ENCODE assay signal across 14 cellular contexts in genomic region chr20:53942973-53943372, GRCh38.
DNase-seq lines count a peak whose midpoint lies in the region; ATAC-seq, FAIRE-seq and TF ChIP-seq lines count a peak whose summit lies in the region.
"Had no signal": no experiment of that assay in that cellular context is flagged by ENCODE, and none has a peak within 500 bp of the region (broad histone marks: within the 10 kb centered on the region; RNA-seq: fewer than 3 reads in every experiment).

No MANE protein-coding gene starts in this region.

- H3K9ac ChIP-seq in HCT116 (ENCODE audit: low read length), result no peak overlapping the region
- no peak overlapping the region for H3K9ac ChIP-seq in HepG2 (ENCODE audit: insufficient read depth, low read depth, low read length)

- H3K9me2 ChIP-seq in HCT116 (ENCODE audit: insufficient read depth), result no peaks in the 10 kb centered on the region

- H3K4me3 Mint-ChIP-seq in WTC11, result no peak overlapping the region

- no peaks in the 10 kb centered on the region for H3K27me3 Mint-ChIP-seq in WTC11 (ENCODE audit: low read depth)

- H3K4me2 ChIP-seq in A549 (peak overlapping the region; percentile 17; the same call in 2 of the 3 replicates), HCT116 (ENCODE audit: low read length) (no peak overlapping the region), HepG2 (ENCODE audit: low read depth, low read length) (peak overlapping the region; percentile 57)

- H3K27me3 ChIP-seq in HCT116 (ENCODE audit: insufficient read depth, low read length) (no peaks in the 10 kb centered on the region), HepG2 (ENCODE audit: control insufficient read depth in 1 of 2, insufficient read depth in 2 of 2, low read length in 2 of 2) (no peaks in the 10 kb centered on the region), small intestine (ENCODE audit: control insufficient read depth in 2 of 2, insufficient read depth in 2 of 2, low read length in 2 of 2) (no peaks in the 10 kb centered on the region), gastrocnemius medialis (no peaks in the 10 kb centered on the region)
- H3K27me3 ChIP-seq: SJCRH30 had no signal

- H3K4me3 ChIP-seq in A549 (no peak overlapping the region), HCT116 (replicated peaks in 1 of 2; ENCODE audit: low read depth in 1 of 2, low read length in 2 of 2) (no peak overlapping the region), HepG2 (replicated peaks in 1 of 3; ENCODE audit: insufficient read depth in 1 of 3, low read depth in 2 of 3, low read length in 3 of 3) (no peak overlapping the region; a peak in 1 of 6 replicates), small intestine (ENCODE audit: low read depth in 1 of 2, low read length in 2 of 2) (no peak overlapping the region), gastrocnemius medialis (no peak overlapping the region)
- H3K4me3 ChIP-seq: SJCRH30 had no signal

- FAIRE-seq in A549 (lab: Jason Lieb, UNC) (no peak), HepG2 (lab: Jason Lieb, UNC) (no peak), small intestine (lab: Jason Lieb, UNC) (no peak)
- FAIRE-seq: GM12892 had no signal

- in situ Hi-C loops in HepG2 (cut with HindIII; ENCODE audit: extremely low pct_ligation_motif_present, low pct_unique_long_range_greater_than_20kb), result loop anchor here (5.0 kb wide), 3 partner anchors 254 to 531 kb away; no protein-coding TSS in a partner anchor
- in situ Hi-C loops in gastrocnemius medialis (cut with MboI; ENCODE audit: low sequenced_read_pairs in 4 of 4), result loop anchor here in 3 of 4 donors (5.0 to 10.0 kb wide), 3 partner anchors 122 to 368 kb away; no protein-coding TSS in a partner anchor

- TF ChIP-seq RAD21 in A549 (conservative IDR thresholded peaks at IDR 0.05 in 1 of 2, IDR thresholded peaks at IDR 0.05 in 1 of 2) (no peak), HCT116 (IDR thresholded peaks at IDR 0.05; ENCODE audit: low read depth) (no peak), HepG2 (CRISPR knock-in tag; IDR thresholded peaks at IDR 0.05) (no peak)

- TF ChIP-seq POLR2A in A549 (IDR thresholded peaks at IDR 0.05; ENCODE audit: low read length) (no peak), HCT116 (IDR thresholded peaks at IDR 0.05; ENCODE audit: borderline replicate concordance, extremely low read depth, insufficient read depth, insufficient read length) (no peak), HepG2 (IDR thresholded peaks at IDR 0.05; ENCODE audit: insufficient read depth in 1 of 2, low read depth in 2 of 2, low read length in 2 of 2) (no peak), gastrocnemius medialis (IDR thresholded peaks at IDR 0.05) (no peak)

- TF ChIP-seq EP300 in A549 (IDR thresholded peaks at IDR 0.05) (no peak), HepG2 (IDR thresholded peaks at IDR 0.05; ENCODE audit: low read depth in 2 of 2, low read length in 2 of 2) (peak; percentile 52 to 68; a peak in 3 of 4 replicates), HepG2 (CRISPR knock-in tag; IDR thresholded peaks at IDR 0.05; ENCODE audit: borderline replicate concordance) (no peak)

- TF ChIP-seq CTCF in A549 (IDR thresholded peaks at IDR 0.05), result no peak
- TF ChIP-seq CTCF in HCT116 (IDR thresholded peaks at IDR 0.05 in 2 of 3, conservative IDR thresholded peaks at IDR 0.05 in 1 of 3; ENCODE audit: borderline replicate concordance in 1 of 3, insufficient read depth in 1 of 3, low read depth in 2 of 3, low read length in 2 of 3), result no peak
- TF ChIP-seq CTCF in WTC11 (IDR thresholded peaks at IDR 0.05), result no peak
- TF ChIP-seq CTCF in HepG2 (CRISPR knock-in tag; IDR thresholded peaks at IDR 0.05), result peak; percentile 11; the same call in 1 of the 2 replicates
- TF ChIP-seq CTCF in gastrocnemius medialis (IDR thresholded peaks at IDR 0.05 in 4 of 5, conservative IDR thresholded peaks at IDR 0.05 in 1 of 5), result no peak

- no TSS peak for BruUV-seq in HCT116 (replicated peaks; lab: Mats Ljungman, UMichigan)
- no TSS peak for BruUV-seq in HepG2 (replicated peaks; lab: Mats Ljungman, UMichigan)

- no peaks in the 10 kb centered on the region for H3K9me3 ChIP-seq in A549
- no peaks in the 10 kb centered on the region for H3K9me3 ChIP-seq in HCT116 (ENCODE audit: control insufficient read depth in 1 of 2, insufficient read depth in 1 of 2, low read depth in 1 of 2, low read length in 2 of 2)
- H3K9me3 ChIP-seq in HepG2 (ENCODE audit: low read length), result no peaks in the 10 kb centered on the region
- H3K9me3 ChIP-seq in small intestine (ENCODE audit: control insufficient read depth, low read depth), result no peaks in the 10 kb centered on the region
- H3K9me3 ChIP-seq in gastrocnemius medialis, result no peaks in the 10 kb centered on the region
- H3K9me3 ChIP-seq: SJCRH30 had no signal

- DNase-seq in A549 (ENCODE audit: low read depth in 1 of 2, low spot score in 1 of 2) (no peak), HCT116 (ENCODE audit: low read depth, low spot score) (no peak), WTC11 (ENCODE audit: low spot score) (no peak), HepG2 (ENCODE audit: low spot score) (peak; percentile 62), small intestine (no peak), H4 (ENCODE audit: low spot score) (no peak), gastrocnemius medialis (no peak)
- DNase-seq: NCI-H1105, NCI-H1694, NCI-H2107, NCI-H226 had no signal

- H3K27ac ChIP-seq in A549, result no peak overlapping the region
- no peak overlapping the region for H3K27ac ChIP-seq in HCT116 (ENCODE audit: low read depth, low read length)
- no peak overlapping the region for H3K27ac ChIP-seq in HepG2 (ENCODE audit: extremely low read length, insufficient read depth, low read length)
- H3K27ac ChIP-seq in small intestine (ENCODE audit: low read depth in 1 of 2, low read length in 1 of 2), result no peak overlapping the region
- H3K27ac ChIP-seq in gastrocnemius medialis, result no peak overlapping the region
- H3K27ac ChIP-seq: SJCRH30 had no signal

- H2AFZ ChIP-seq in HCT116 (ENCODE audit: low read depth, low read length, poor library complexity, severe bottlenecking), result peak overlapping the region; percentile 88
- H2AFZ ChIP-seq in HepG2 (ENCODE audit: low read length), result no peak overlapping the region

- WGBS in A549 (ENCODE audit: missing lambda C conversion rate), result 50% methylated on average over 3 of the region's 3 CpGs
- WGBS in HepG2 (ENCODE audit: low lambda C conversion rate), result 37% methylated on average over 3 of the region's 3 CpGs
- WGBS in small intestine, 3 donors, result 73 to 91% (median 80%) methylated on average over 3 of the region's 3 CpGs

- H3K9me3 Mint-ChIP-seq in WTC11, result no peaks in the 10 kb centered on the region

- H3K79me2 ChIP-seq in HCT116 (ENCODE audit: insufficient read depth, low read length) (no peaks in the 10 kb centered on the region), HepG2 (ENCODE audit: insufficient read depth, low read length) (no peaks in the 10 kb centered on the region)

- peaks cover 55% of the 10 kb centered on the region for H3K4me1 Mint-ChIP-seq in WTC11

- RAD21 ChIA-PET in HCT116 (lab: Charles Lee; ENCODE audit: low non-redundant PET in 1 of 2, low total read pairs in 2 of 2, uncharacterized antibody in 2 of 2, unreplicated experiment in 2 of 2), result no interaction called here

- H3K4me1 ChIP-seq in A549, result peaks cover 50% of the 10 kb centered on the region
- H3K4me1 ChIP-seq in HCT116 (ENCODE audit: control insufficient read depth in 1 of 2, insufficient read depth in 2 of 2, low read length in 2 of 2), result peaks cover 0 to 22% of the 10 kb centered on the region in 2 experiments; a peak in 2 of 4 replicates
- H3K4me1 ChIP-seq in HepG2 (ENCODE audit: insufficient read depth, low read length), result peaks cover 68% of the 10 kb centered on the region
- H3K4me1 ChIP-seq in small intestine (ENCODE audit: control insufficient read depth in 2 of 2, insufficient read depth in 1 of 2, low read depth in 1 of 2, low read length in 1 of 2), result peaks cover 2 to 4% of the 10 kb centered on the region in 2 donors
- peaks cover 20% of the 10 kb centered on the region in 2 donors for H3K4me1 ChIP-seq in gastrocnemius medialis

- peak overlapping the region; percentile 51 for H3K27ac Mint-ChIP-seq in WTC11

- POLR2A ChIA-PET in A549 (lab: Yijun Ruan, JAX), result no interaction called here
- POLR2A ChIA-PET in HCT116 (lab: Charles Lee), result no interaction called here
- POLR2A ChIA-PET in WTC11 (lab: Charles Lee), result no interaction called here
- POLR2A ChIA-PET in HepG2 (lab: Yijun Ruan, JAX), result interaction anchor here (0.7 to 1.5 kb wide), 5 partner anchors 11 to 364 kb away, joined by 3 to 6 read pairs (median 3); no protein-coding TSS in a partner anchor

- CTCF ChIA-PET in A549 (lab: Yijun Ruan, JAX), result interaction anchor here (0.6 to 9.8 kb wide), 6 partner anchors 14 to 364 kb away, joined by 3 to 120 read pairs (median 4); no protein-coding TSS in a partner anchor
- CTCF ChIA-PET in HCT116 (lab: Charles Lee), result no interaction called here
- CTCF ChIA-PET in WTC11 (lab: Charles Lee), result interaction anchor here (1.1 to 2.6 kb wide), 5 partner anchors 24 to 530 kb away, joined by 3 to 13 read pairs (median 4); partner anchors contain the start of gene ZNF217
- CTCF ChIA-PET in HepG2 (lab: Yijun Ruan, JAX; ENCODE audit: low intra/inter-chr PET ratio, low total read pairs), result interaction anchor here (1.6 to 7.4 kb wide), 2 partner anchors 257 to 364 kb away, joined by 5 to 107 read pairs; no protein-coding TSS in a partner anchor

- H3K36me3 ChIP-seq in HCT116 (ENCODE audit: control insufficient read depth in 1 of 2, insufficient read depth in 2 of 2, low read length in 2 of 2) (no peaks in the 10 kb centered on the region), HepG2 (replicated peaks in 1 of 2; ENCODE audit: control insufficient read depth in 1 of 2, insufficient read depth in 2 of 2, low read length in 2 of 2) (no peaks in the 10 kb centered on the region), small intestine (ENCODE audit: control insufficient read depth in 2 of 2, insufficient read depth in 2 of 2, low read length in 2 of 2) (no peaks in the 10 kb centered on the region), gastrocnemius medialis (no peaks in the 10 kb centered on the region)
- H3K36me3 ChIP-seq: SJCRH30 had no signal

- no peak for ATAC-seq in A549
- no peak for ATAC-seq in HCT116
- no peak for ATAC-seq in WTC11
- peak; percentile 10; the same call in 2 of the 3 replicates for ATAC-seq in HepG2
- no peak for ATAC-seq in GM19023 (IDR thresholded peaks at IDR 0.05; ENCODE audit: unreplicated experiment)
- ATAC-seq in gastrocnemius medialis, result no peak

- H4K20me1 ChIP-seq in HCT116 (ENCODE audit: insufficient read depth), result no peaks in the 10 kb centered on the region
- H4K20me1 ChIP-seq in HepG2 (ENCODE audit: insufficient read depth, low read length), result no peaks in the 10 kb centered on the region

- intact Hi-C loops in HCT116 (cut with micrococcal nuclease) (loop anchor here (2.0 to 10.0 kb wide), 3 partner anchors 119 to 718 kb away; no protein-coding TSS in a partner anchor), HepG2 (cut with micrococcal nuclease; ENCODE audit: unreplicated experiment) (loop anchor here (1.0 kb wide), 1 partner anchor 119 kb away; no protein-coding TSS in a partner anchor), gastrocnemius medialis (cut with DNase I; ENCODE audit: low total_unique reads) (no loop called here)

- H3K36me3 Mint-ChIP-seq in WTC11, result no peaks in the 10 kb centered on the region

TF ChIP-seq in A549, 52 proteins besides CTCF, POLR2A, EP300 and RAD21 (continues in another document):
- TF ChIP-seq HEYL (CRISPR knock-in tag; IDR thresholded peaks at IDR 0.05), result no peak

TF ChIP-seq in WTC11, 78 proteins besides CTCF, POLR2A, EP300 and RAD21 (continues in another document):
- TF ChIP-seq NR1H2 (CRISPR knock-in tag; IDR thresholded peaks at IDR 0.05), result no peak

TF ChIP-seq in HepG2, 621 proteins besides CTCF, POLR2A, EP300 and RAD21 (continues in another document):
- no peak for TF ChIP-seq SMYD3 (CRISPR knock-in tag; IDR thresholded peaks at IDR 0.05)
